16 cellular contexts compared by ENCODE assay signal in the genomic region with DNA sequence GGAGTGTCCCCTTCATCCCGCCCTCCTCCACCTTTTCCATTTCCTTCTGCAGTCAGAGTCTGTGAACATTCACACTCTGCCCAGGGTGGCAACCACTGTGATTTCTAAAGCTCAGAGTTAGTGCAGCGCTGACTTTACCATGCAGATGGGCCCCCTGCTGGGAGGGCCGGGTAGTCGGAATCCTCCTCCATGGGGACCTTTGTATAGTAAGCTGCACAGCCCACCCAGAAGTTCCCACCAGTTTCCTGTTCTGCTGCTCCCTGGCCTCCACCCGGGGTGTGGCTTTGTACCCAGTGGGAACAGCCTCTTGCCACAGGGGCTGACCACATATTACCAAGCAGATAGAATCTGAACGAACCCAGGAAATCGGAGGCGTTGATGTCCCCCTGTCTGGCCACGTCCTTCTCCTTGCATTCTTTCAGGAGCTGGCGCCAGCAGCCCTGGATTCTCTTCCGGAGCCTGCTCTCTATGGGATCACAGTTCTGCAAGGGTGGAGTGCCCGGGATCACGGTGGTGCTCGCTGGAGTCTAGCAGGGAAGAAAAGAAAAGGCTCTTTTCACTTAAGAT.
DNase-seq lines count a peak whose midpoint lies in the region; ATAC-seq, FAIRE-seq and TF ChIP-seq lines count a peak whose summit lies in the region.
"Had no signal": no experiment of that assay in that cellular context is flagged by ENCODE, and none has a peak within 500 bp of the region (broad histone marks: within the 10 kb centered on the region; RNA-seq: fewer than 3 reads in every experiment).

No MANE protein-coding gene starts in this region.

- H3K4me3 ChIP-seq in BE2C (ENCODE audit: low read depth, low read length) (no peak overlapping the region), GM12875 (ENCODE audit: low read depth, low read length) (no peak overlapping the region)
- H3K4me3 ChIP-seq: BLaER1, SK-N-MC had no signal

- DNase-seq in BE2C (peak; percentile 48), NOMO-1 treated with dmso at 0.1 percent for 144 hours (lab: John Stamatoyannopoulos, UW; ENCODE audit: unreplicated experiment) (peak; percentile 3), ecto neural progenitor cell (ENCODE audit: low spot score) (peak; percentile 36), RCC 7860 (ENCODE audit: low spot score) (no peak), NCI-H526 treated with DMSO at 0.1 percent for 48 hours (lab: John Stamatoyannopoulos, UW) (no peak)
- DNase-seq: effector CD4-positive, alpha-beta T cell; midbrain; NCI-H1105 treated with DMSO at 0.1 percent for 48 hours; NCI-H526 had no signal

- no peaks in the 10 kb centered on the region for H3K36me3 ChIP-seq in BE2C
- H3K36me3 ChIP-seq: BLaER1 had no signal

- H3K9me3 ChIP-seq in BE2C: no peaks in the 10 kb centered on the region
- H3K9me3 ChIP-seq: BLaER1 had no signal

- H3K4me1 ChIP-seq in BE2C: no peaks in the 10 kb centered on the region
- H3K4me1 ChIP-seq: BLaER1 had no signal

- no peak for FAIRE-seq in RCC 7860 (lab: Jason Lieb, UNC)
- FAIRE-seq: astrocyte had no signal

- no peaks in the 10 kb centered on the region for H3K27me3 ChIP-seq in BE2C
- H3K27me3 ChIP-seq: BLaER1 had no signal

- ATAC-seq in HG02852 (IDR thresholded peaks at IDR 0.05; ENCODE audit: unreplicated experiment): no peak
- no peak for ATAC-seq in HG03469 (IDR thresholded peaks at IDR 0.05; ENCODE audit: unreplicated experiment)
- ATAC-seq: activated T-helper 17 cell treated with anti-CD3 and anti-CD28 coated beads, Interleukin-2, amount 50 U/mL, for 72 hours had no signal

- TF ChIP-seq CTCF in BE2C (IDR thresholded peaks at IDR 0.05; ENCODE audit: low read depth, low read length) (peak; percentile 65), GM12875 (IDR thresholded peaks at IDR 0.05; ENCODE audit: borderline replicate concordance, insufficient read depth, low read depth, low read length) (peak; percentile 47; the same call in 1 of the 2 replicates)

Comparison
In these comparisons a context has a peak if more than half of its experiments do, and no peak if none do; other contexts are left out.
1. DNase-seq: peak in BE2C (single experiment), NOMO-1 treated with dmso at 0.1 percent for 144 hours (single experiment) and ecto neural progenitor cell (single experiment); none in RCC 7860 (single experiment) and NCI-H526 treated with DMSO at 0.1 percent for 48 hours (single experiment).